Comparison of ENCODE assay signal across 1 cellular context in the genomic region with DNA sequence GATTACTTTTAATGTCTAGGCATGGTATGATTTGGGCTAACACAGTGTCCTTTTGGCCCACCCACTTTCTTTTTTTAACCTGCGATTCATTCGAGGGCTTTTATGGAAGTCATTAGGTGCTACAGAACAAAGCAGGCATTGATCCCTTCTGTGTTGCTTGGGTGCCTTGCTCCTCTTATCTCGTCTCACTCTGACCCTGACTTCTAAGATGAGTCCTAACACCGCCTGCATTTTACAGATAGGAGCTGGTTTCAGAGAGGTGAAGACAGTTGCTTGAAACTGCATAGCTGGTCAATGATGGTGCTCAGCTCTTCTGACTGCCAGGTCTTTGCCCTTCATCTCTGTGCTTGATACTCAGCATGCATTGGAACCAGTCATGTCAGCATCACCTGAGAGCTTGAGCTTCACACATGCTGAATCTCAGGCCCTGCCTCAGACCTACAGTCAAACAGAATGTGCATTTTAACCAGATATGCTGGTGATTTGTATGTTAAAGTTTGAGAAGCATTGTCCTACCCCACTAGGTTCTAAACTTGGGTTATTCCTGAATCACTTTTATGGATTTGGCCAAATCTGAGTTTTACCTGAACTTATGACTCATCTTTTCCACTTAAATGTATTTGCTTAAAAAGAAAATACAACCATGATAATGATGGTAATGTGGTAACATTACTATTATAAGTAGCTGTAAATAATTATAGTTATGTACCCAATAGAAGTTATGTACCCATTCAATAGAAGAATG.
TF ChIP-seq lines count a peak whose summit lies in the region.

No MANE protein-coding gene starts in this region.

TF ChIP-seq in K562, 482 proteins besides CTCF, POLR2A, EP300 and RAD21 (continued from another document):
- TF ChIP-seq CBFA2T3 (IDR thresholded peaks at IDR 0.05) (peak; percentile 85), DPF2 (IDR thresholded peaks at IDR 0.05) (peak; percentile 62), MECOM (CRISPR knock-in tag; IDR thresholded peaks at IDR 0.05) (peak; percentile 86), POLR2AphosphoS5 (IDR thresholded peaks at IDR 0.05; ENCODE audit: control insufficient read depth, insufficient read depth, low read depth, low read length) (peak; percentile 37; the same call in 1 of the 2 replicates), TAL1 (IDR thresholded peaks at IDR 0.05) (peak; percentile 78), SMARCA4 (IDR thresholded peaks at IDR 0.05) (peak; percentile 56), ZEB2 (IDR thresholded peaks at IDR 0.05) (no peak), ARID1B (IDR thresholded peaks at IDR 0.05) (peak; percentile 86)
